Comparison of ENCODE assay signal across 19 cellular contexts in the genomic region with DNA sequence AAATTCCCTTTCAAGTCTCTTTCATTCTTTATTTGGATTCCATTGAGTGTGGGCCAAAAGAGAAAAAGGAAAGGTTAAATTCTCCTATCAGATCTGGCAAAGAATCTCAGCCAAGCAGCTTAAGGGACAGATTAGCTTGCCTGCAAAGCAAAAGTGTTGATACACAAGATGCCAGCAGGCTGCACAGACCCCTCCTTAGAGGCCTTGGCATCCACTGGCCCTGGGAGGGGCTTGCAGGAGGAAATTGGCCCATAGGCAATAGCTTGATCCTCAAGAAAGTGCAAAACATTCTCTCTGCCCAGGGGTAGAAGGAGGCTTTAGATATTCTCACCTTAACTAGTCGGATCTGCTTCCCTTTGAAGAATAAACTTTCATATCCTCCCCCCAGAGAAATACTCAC.
DNase-seq lines count a peak whose midpoint lies in the region; TF ChIP-seq lines count a peak whose summit lies in the region.
"Had no signal": no experiment of that assay in that cellular context is flagged by ENCODE, and none has a peak within 500 bp of the region (broad histone marks: within the 10 kb centered on the region; RNA-seq: fewer than 3 reads in every experiment).

No MANE protein-coding gene starts in this region.

- H3K36me3 ChIP-seq in adrenal gland (replicated peaks in 1 of 2) (no peaks in the 10 kb centered on the region), suprapubic skin (no peaks in the 10 kb centered on the region)
- H3K36me3 ChIP-seq: SJCRH30 had no signal

- H3K27ac ChIP-seq in adrenal gland (peak overlapping the region in 2 of 5 donors; percentile 18 to 50), suprapubic skin (peak overlapping the region; percentile 41)
- H3K27ac ChIP-seq: SJCRH30 had no signal

- no peak overlapping the region for H3K4me3 ChIP-seq in adrenal gland
- H3K4me3 ChIP-seq in fibroblast of villous mesenchyme (ENCODE audit: low read depth, low read length), result no peak overlapping the region
- no peak overlapping the region for H3K4me3 ChIP-seq in suprapubic skin
- H3K4me3 ChIP-seq: SJCRH30 had no signal

- H3K27me3 ChIP-seq in adrenal gland (no peaks in the 10 kb centered on the region), suprapubic skin (no peaks in the 10 kb centered on the region)
- H3K27me3 ChIP-seq: SJCRH30 had no signal

- DNase-seq in RPMI7951 (ENCODE audit: low read depth) (peak; percentile 6), adrenal gland (peak; percentile 20 to 68 (median 36)), fibroblast of villous mesenchyme (ENCODE audit: low read depth) (peak; percentile 6), suprapubic skin (ENCODE audit: low spot score in 2 of 2) (no peak), T-helper 2 cell (no peak)
- no peak for DNase-seq in stimulated activated CD4-positive, alpha-beta T cell treated with anti-CD3 and anti-CD28 coated beads, Interleukin-2, amount 100 ng/mL, for 48 hours
- DNase-seq in effector CD4-positive, alpha-beta T cell, result no peak
- DNase-seq: Calu3; CD4-positive, alpha-beta memory T cell; DMS79; H9; IMR-90; Karpas-422; NCI-H1105 treated with DMSO at 0.1 percent for 48 hours; NCI-H187; NCI-H345; NCI-H526; NK-92 treated with Interleukin-12 subunit alpha and Interleukin-12 subunit beta, amount 100 ng/mL, for 24 hours; SJCRH30 had no signal

- TF ChIP-seq EP300 in suprapubic skin (IDR thresholded peaks at IDR 0.05), result no peak

- H3K4me1 ChIP-seq in adrenal gland (replicated peaks in 1 of 2) (peaks cover 0 to 7% of the 10 kb centered on the region in 2 donors), suprapubic skin (peaks cover 20% of the 10 kb centered on the region)
- H3K4me1 ChIP-seq: SJCRH30 had no signal

- TF ChIP-seq POLR2A in adrenal gland (IDR thresholded peaks at IDR 0.05) (no peak), suprapubic skin (IDR thresholded peaks at IDR 0.05) (no peak)

- no peaks in the 10 kb centered on the region for H3K9me3 ChIP-seq in adrenal gland (replicated peaks in 1 of 3)
- H3K9me3 ChIP-seq in suprapubic skin, result no peaks in the 10 kb centered on the region
- H3K9me3 ChIP-seq: SJCRH30 had no signal

- intact Hi-C loops in adrenal gland (cut with DNase I), result no loop called here

- TF ChIP-seq CTCF in adrenal gland (IDR thresholded peaks at IDR 0.05) (no peak), fibroblast of villous mesenchyme (IDR thresholded peaks at IDR 0.05; ENCODE audit: insufficient read depth, low read depth, low read length) (no peak), suprapubic skin (IDR thresholded peaks at IDR 0.05) (no peak)

- 57 to 83% (median 69%) methylated on average over 1 of the region's 1 CpG for WGBS in adrenal gland, 4 donors
- 31% methylated on average over 1 of the region's 1 CpG for WGBS in suprapubic skin

Comparison
In these comparisons a context has a peak if more than half of its experiments do, and no peak if none do; other contexts are left out.
1. DNase-seq: peak in RPMI7951 (single experiment), adrenal gland (7 of 7) and fibroblast of villous mesenchyme (single experiment); none in suprapubic skin (0 of 2), stimulated activated CD4-positive, alpha-beta T cell treated with anti-CD3 and anti-CD28 coated beads, Interleukin-2, amount 100 ng/mL, for 48 hours (0 of 2), T-helper 2 cell (0 of 5) and effector CD4-positive, alpha-beta T cell (single experiment).